In genomic region chr17:4908711-4909496, GRCh38 we compare ENCODE assay signal across 9 cellular contexts. TPM values are rescaled to one million over a fixed set of nuclear protein-coding genes. Genes with fewer than 3 reads are reported as not detected.
DNase-seq lines count a peak whose midpoint lies in the region; ATAC-seq and TF ChIP-seq lines count a peak whose summit lies in the region.
"Had no signal": no experiment of that assay in that cellular context is flagged by ENCODE, and none has a peak within 500 bp of the region (broad histone marks: within the 10 kb centered on the region; RNA-seq: fewer than 3 reads in every experiment).

No MANE protein-coding gene starts in this region.

- POLR2A ChIA-PET in RWPE1 (lab: Yijun Ruan, JAX; ENCODE audit: low non-redundant PET), result interaction anchor here (1.2 to 1.9 kb wide), 4 partner anchors 31 to 88 kb away, joined by 3 to 18 read pairs (median 4); partner anchors contain the start of genes INCA1, KIF1C, PFN1 and RNF167

- TF ChIP-seq CTCF in RWPE1 (conservative IDR thresholded peaks at IDR 0.05; ENCODE audit: low read depth), result peak; percentile 85
- peak; percentile 76 for TF ChIP-seq CTCF in neural crest cell (conservative IDR thresholded peaks at IDR 0.05)

- H3K36me3 Mint-ChIP-seq in neural crest cell (ENCODE audit: low read depth), result no peaks in the 10 kb centered on the region

- no peaks in the 10 kb centered on the region for H3K27me3 ChIP-seq in subcutaneous abdominal adipose tissue (ENCODE audit: control insufficient read depth in 5 of 5, insufficient read depth in 4 of 5, low read length in 5 of 5)

- peak overlapping the region in 3 of 5 donors; percentile 6 to 34 (median 26) for H3K4me3 ChIP-seq in subcutaneous abdominal adipose tissue (ENCODE audit: low read depth in 1 of 5, low read length in 5 of 5)

- no peaks in the 10 kb centered on the region for H3K9me3 Mint-ChIP-seq in neural crest cell

- H3K4me1 Mint-ChIP-seq in neural crest cell, result peaks cover 5% of the 10 kb centered on the region

- ATAC-seq in GM19452 (IDR thresholded peaks at IDR 0.05; ENCODE audit: unreplicated experiment), result no peak

- no peak overlapping the region for H3K4me3 Mint-ChIP-seq in neural crest cell

- DNase-seq in GM03348 (ENCODE audit: low spot score) (peak; percentile 95), LHCN-M2 (ENCODE audit: low read depth) (peak; percentile 96), RWPE1 (ENCODE audit: low spot score) (peak; percentile 81), fibroblast of the conjunctiva (ENCODE audit: low read depth) (peak; percentile 92), neural crest cell (ENCODE audit: low read depth, low spot score) (peak; percentile 77)
- peak; percentile 46 to 47 for DNase-seq in activated T-helper 1 cell treated with anti-CD3 and anti-CD28 coated beads, Interleukin-2, amount 50 U/mL, for 16 hours (ENCODE audit: low read depth in 1 of 2, low spot score in 1 of 2)

- no peaks in the 10 kb centered on the region for H3K36me3 ChIP-seq in subcutaneous abdominal adipose tissue (ENCODE audit: control insufficient read depth in 5 of 5, insufficient read depth in 5 of 5, low read length in 5 of 5)

- CTCF ChIA-PET in RWPE1 (lab: Yijun Ruan, JAX), result interaction anchor here (0.5 to 1.8 kb wide), 18 partner anchors 8 to 206 kb away, joined by 3 to 9 read pairs (median 4); partner anchors contain the start of genes ARRB2, CAMTA2, RNF167 and SLC25A11

- peak overlapping the region in 3 of 5 donors; percentile 35 to 48 (median 41) for H3K9ac ChIP-seq in subcutaneous abdominal adipose tissue (ENCODE audit: low read length in 5 of 5)

- H3K4me1 ChIP-seq in subcutaneous abdominal adipose tissue (ENCODE audit: control insufficient read depth in 5 of 5, insufficient read depth in 5 of 5, low read length in 5 of 5), result peaks cover 0 to 18% (median 16%) of the 10 kb centered on the region in 5 donors

- H3K27ac ChIP-seq in RWPE1, result peak overlapping the region; percentile 97
- H3K27ac ChIP-seq in subcutaneous abdominal adipose tissue (ENCODE audit: low read depth, low read length), result peak overlapping the region; percentile 41

- no peaks in the 10 kb centered on the region for H3K9me3 ChIP-seq in subcutaneous abdominal adipose tissue (ENCODE audit: control insufficient read depth in 5 of 5, low read length in 5 of 5)

- peaks cover 7% of the 10 kb centered on the region for H3K27me3 Mint-ChIP-seq in neural crest cell (ENCODE audit: low read depth)

- no peak overlapping the region for H3K27ac Mint-ChIP-seq in neural crest cell (ENCODE audit: unreplicated experiment)

RNA-seq across cellular contexts. Expression of gene CHRNE, which starts 6.0 kb away (rescaled TPM):
- total RNA-seq in LHCN-M2 (2014; rRNA removed) (0.19 TPM in 1 of 2 replicates, not detected in the other), neural crest cell (0.21 TPM in 1 of 2 replicates, not detected in the other)
- 0.23 TPM for polyA plus RNA-seq in LHCN-M2 (2012)

RNA-seq across cellular contexts. Expression of gene C17orf107, which starts 9.6 kb away (rescaled TPM):
- total RNA-seq in LHCN-M2 (2014; rRNA removed) (under 0.01 and 0.06 TPM in 2 replicates), neural crest cell (1.7 and 1.8 TPM in 2 replicates)
- polyA plus RNA-seq in LHCN-M2 (2012), result 0.09 TPM

RNA-seq across cellular contexts. Expression of gene GP1BA, which starts 23.2 kb away (rescaled TPM):
- not detected in 2 replicates for total RNA-seq in LHCN-M2 (2014; rRNA removed)
- 0.21 TPM for polyA plus RNA-seq in LHCN-M2 (2012)
- not detected in 2 replicates for total RNA-seq in neural crest cell
- total RNA-seq: subcutaneous adipose tissue had no signal

RNA-seq across cellular contexts. Expression of gene SLC25A11, which starts 30.9 kb away (rescaled TPM):
- total RNA-seq in LHCN-M2 (2014; rRNA removed), result 92.3 and 93.5 TPM in 2 replicates
- polyA plus RNA-seq in LHCN-M2 (2012), result 86.2 TPM
- 67.7 and 68.3 TPM in 2 replicates for total RNA-seq in neural crest cell

RNA-seq across cellular contexts. Expression of gene RNF167, which starts 31.2 kb away (rescaled TPM):
- total RNA-seq in LHCN-M2 (2014; rRNA removed), result 34.4 and 38.2 TPM in 2 replicates
- polyA plus RNA-seq in LHCN-M2 (2012), result 97.3 TPM
- 90.4 and 93.2 TPM in 2 replicates for total RNA-seq in neural crest cell
